In genomic region chr22:21791635-21792625, GRCh38 we compare ENCODE assay signal across 10 cellular contexts. TPM values are rescaled to one million over a fixed set of nuclear protein-coding genes. Genes with fewer than 3 reads are reported as not detected.
DNase-seq lines count a peak whose midpoint lies in the region; ATAC-seq and TF ChIP-seq lines count a peak whose summit lies in the region.
"Had no signal": no experiment of that assay in that cellular context is flagged by ENCODE, and none has a peak within 500 bp of the region (broad histone marks: within the 10 kb centered on the region; RNA-seq: fewer than 3 reads in every experiment).

No MANE protein-coding gene starts in this region.

- dilution Hi-C loops in mammary epithelial cell (cut with HindIII; ENCODE audit: low sequenced_read_pairs): no loop called here

- CTCF ChIA-PET in mammary epithelial cell (lab: Charles Lee; ENCODE audit: low non-redundant PET): interaction anchor here (0.6 kb wide), 1 partner anchor 156 kb away, joined by 5 read pairs; no protein-coding TSS in a partner anchor

- intact Hi-C loops in mammary epithelial cell (cut with micrococcal nuclease): loop anchor here (5.0 kb wide), 1 partner anchor 75 kb away; the partner anchor contains the start of gene MAPK1

- no peak overlapping the region for H2AFZ ChIP-seq in mammary epithelial cell (ENCODE audit: low read depth, low read length)
- H2AFZ ChIP-seq in mesenchymal stem cell (ENCODE audit: low read depth, low read length): no peak overlapping the region

- H3K4me3 ChIP-seq in mammary epithelial cell (replicated peaks in 1 of 3; ENCODE audit: insufficient read depth in 1 of 3, low read depth in 2 of 3, low read length in 3 of 3) (no peak overlapping the region), Peyer's patch (no peak overlapping the region), mesenchymal stem cell (ENCODE audit: insufficient read depth in 1 of 2, low read depth in 1 of 2, low read length in 2 of 2) (no peak overlapping the region)

- H2BK12ac ChIP-seq in mesenchymal stem cell (ENCODE audit: low read length in 2 of 2): no peak overlapping the region

- H4K91ac ChIP-seq in mesenchymal stem cell (ENCODE audit: low read length): no peak overlapping the region

- H2BK120ac ChIP-seq in mesenchymal stem cell (ENCODE audit: low read depth, low read length): no peak overlapping the region

- H3K36me3 ChIP-seq in mammary epithelial cell (ENCODE audit: insufficient read depth, low read length) (peaks cover 6% of the 10 kb centered on the region), Peyer's patch (peaks cover 0 to 57% (median 0%) of the 10 kb centered on the region in 3 donors), mesenchymal stem cell (ENCODE audit: control insufficient read depth in 1 of 2, insufficient read depth in 2 of 2, low read depth in 1 of 2, low read length in 2 of 2) (peaks cover 19 to 60% of the 10 kb centered on the region in 2 experiments)

- no peak overlapping the region for H2BK5ac ChIP-seq in mesenchymal stem cell (ENCODE audit: low read depth, low read length, poor library complexity, severe bottlenecking)

- H3K9ac ChIP-seq in mammary epithelial cell (ENCODE audit: insufficient read depth, low read length) (no peak overlapping the region), mesenchymal stem cell (ENCODE audit: low read length) (no peak overlapping the region)

- H3K9me3 ChIP-seq in mammary epithelial cell (replicated peaks; ENCODE audit: insufficient read depth, low read length) (no peaks in the 10 kb centered on the region), Peyer's patch (no peaks in the 10 kb centered on the region), mesenchymal stem cell (ENCODE audit: control insufficient read depth, low read length) (no peaks in the 10 kb centered on the region)

- no peak for TF ChIP-seq CTCF in mammary epithelial cell (conservative IDR thresholded peaks at IDR 0.05 in 1 of 2, IDR thresholded peaks at IDR 0.05 in 1 of 2; ENCODE audit: extremely low read depth in 1 of 2, insufficient read depth in 1 of 2, low read depth in 1 of 2, low read length in 2 of 2)
- no peak for TF ChIP-seq CTCF in Peyer's patch (IDR thresholded peaks at IDR 0.05)

- peaks cover 23% of the 10 kb centered on the region for H3K79me1 ChIP-seq in mesenchymal stem cell (replicated peaks; ENCODE audit: low read length, poor library complexity, severe bottlenecking)

- DNase-seq in OCI-M1 (lab: John Stamatoyannopoulos, UW) (peak; percentile 95), mammary epithelial cell (peak; percentile 53), AG20443 (ENCODE audit: low spot score) (no peak), Peyer's patch (no peak), mesenchymal stem cell (no peak), NCI-H128 (lab: John Stamatoyannopoulos, UW; ENCODE audit: unreplicated experiment) (no peak)
- DNase-seq in stimulated activated CD4-positive, alpha-beta T cell treated with anti-CD3 and anti-CD28 coated beads, Interleukin-4, amount 100 ng/mL, for 1 hour: peak; percentile 46
- DNase-seq: effector CD8-positive, alpha-beta T cell; NCI-H524 had no signal

- H3K27ac ChIP-seq in mammary epithelial cell (ENCODE audit: insufficient read depth, low read depth, low read length) (peak overlapping the region; percentile 17), Peyer's patch (no peak overlapping the region), mesenchymal stem cell (ENCODE audit: low read length, poor library complexity, severe bottlenecking) (no peak overlapping the region)

- TF ChIP-seq POLR2A in Peyer's patch (IDR thresholded peaks at IDR 0.05): no peak

- no peak overlapping the region for H3K18ac ChIP-seq in mesenchymal stem cell (ENCODE audit: low read depth in 1 of 2, low read length in 2 of 2)

- H3K4me2 ChIP-seq in mammary epithelial cell (ENCODE audit: insufficient read depth, low read depth, low read length) (peak overlapping the region; percentile 60), mesenchymal stem cell (ENCODE audit: low read length, poor library complexity, severe bottlenecking) (no peak overlapping the region)

- H3K14ac ChIP-seq in mesenchymal stem cell (ENCODE audit: low read length in 2 of 2): no peak overlapping the region

- H3K27me3 ChIP-seq in mammary epithelial cell (ENCODE audit: insufficient read depth, low read length): no peaks in the 10 kb centered on the region
- H3K27me3 ChIP-seq in Peyer's patch: no peaks in the 10 kb centered on the region
- H3K27me3 ChIP-seq in mesenchymal stem cell (ENCODE audit: control insufficient read depth in 1 of 2, insufficient read depth in 1 of 2, low read length in 2 of 2): no peaks in the 10 kb centered on the region

- peak; percentile 77 for ATAC-seq in GM19463 (IDR thresholded peaks at IDR 0.05; ENCODE audit: unreplicated experiment)

- no peak overlapping the region for H2BK15ac ChIP-seq in mesenchymal stem cell (ENCODE audit: low read depth, poor library complexity, severe bottlenecking)

- 33% methylated on average over 11 of the region's 11 CpGs for WGBS in mammary epithelial cell (ENCODE audit: low coverage, missing lambda C conversion rate)
- 95% methylated on average over 5 of the region's 11 CpGs for WGBS in mesenchymal stem cell

- no TSS peak for BruUV-seq in mammary epithelial cell (replicated peaks; lab: Mats Ljungman, UMichigan)

- H4K20me1 ChIP-seq in mammary epithelial cell (ENCODE audit: insufficient read depth, low read length): no peaks in the 10 kb centered on the region

- H3K4ac ChIP-seq in mesenchymal stem cell (ENCODE audit: low read depth in 1 of 2, low read length in 2 of 2): no peak overlapping the region

- no peak overlapping the region for H2AK5ac ChIP-seq in mesenchymal stem cell (ENCODE audit: low read length, severe bottlenecking)

- H3K23ac ChIP-seq in mesenchymal stem cell (ENCODE audit: low read length in 2 of 2): no peak overlapping the region

- no peak overlapping the region for H4K8ac ChIP-seq in mesenchymal stem cell (ENCODE audit: low read length)

- peaks cover 27% of the 10 kb centered on the region for H3K79me2 ChIP-seq in mammary epithelial cell (ENCODE audit: insufficient read depth, low read length)

- in situ Hi-C loops in mammary epithelial cell (cut with MboI; ENCODE audit: low sequenced_read_pairs in 2 of 2): loop anchor here in 1 of 2 donors (5.0 kb wide), 1 partner anchor 65 kb away; no protein-coding TSS in a partner anchor

- H3K4me1 ChIP-seq in mammary epithelial cell (ENCODE audit: insufficient read depth, low read length): peaks cover 15% of the 10 kb centered on the region
- no peaks in the 10 kb centered on the region for H3K4me1 ChIP-seq in Peyer's patch
- peaks cover 2% of the 10 kb centered on the region for H3K4me1 ChIP-seq in mesenchymal stem cell (ENCODE audit: control insufficient read depth, insufficient read depth, low read depth, low read length)

RNA-seq across cellular contexts. Expression of gene YPEL1, which starts 56.3 kb away (rescaled TPM):
- total RNA-seq in mammary epithelial cell: under 1 TPM; under 0.01 to 0.07 TPM
- polyA plus RNA-seq in mammary epithelial cell: 0.02 TPM
- 0.47 TPM for polyA minus RNA-seq in mammary epithelial cell
- 1 to 10 TPM; 3.3 to 4.8 (median 3.4) TPM for total RNA-seq in Peyer's patch
- 0.48 TPM for polyA plus RNA-seq in mesenchymal stem cell (2013, experiment 1 of 2)
- polyA plus RNA-seq in mesenchymal stem cell (2013, experiment 2 of 2): 0.41 TPM

Comparison
In these comparisons a context has a peak if more than half of its experiments do, and no peak if none do; other contexts are left out.
1. DNase-seq: peak in OCI-M1 (single experiment), mammary epithelial cell (single experiment) and stimulated activated CD4-positive, alpha-beta T cell treated with anti-CD3 and anti-CD28 coated beads, Interleukin-4, amount 100 ng/mL, for 1 hour (single experiment); none in AG20443 (single experiment), Peyer's patch (0 of 3), mesenchymal stem cell (single experiment) and NCI-H128 (single experiment).
2. RNA of gene YPEL1, which starts 56.3 kb away (total RNA-seq): 3.3 to 4.8 TPM in Peyer's patch; under 0.01 to 0.07 TPM in mammary epithelial cell; every median in the first group is over 4 times any median in the second.